In genomic region chr9:38391278-38392118, GRCh38 we compare ENCODE assay signal across 10 cellular contexts. TPM values are rescaled to one million over a fixed set of nuclear protein-coding genes. Genes with fewer than 3 reads are reported as not detected.
A peak's percentile ranks its signal among the peaks of the same experiment; 100 is the strongest.
DNase-seq lines count a peak whose midpoint lies in the region; ATAC-seq, FAIRE-seq and TF ChIP-seq lines count a peak whose summit lies in the region.
"Had no signal": no experiment of that assay in that cellular context is flagged by ENCODE, and none has a peak within 500 bp of the region (broad histone marks: within the 10 kb centered on the region; RNA-seq: fewer than 3 reads in every experiment).

No MANE protein-coding gene starts in this region.

- DNase-seq in heart right ventricle = no peak
- DNase-seq in left cardiac atrium = no peak
- no peak for DNase-seq in ascending aorta (ENCODE audit: low spot score in 2 of 2)
- peak in 1 of 2 donors; percentile 61 for DNase-seq in aorta
- no peak for DNase-seq in HTR-8/SVneo (ENCODE audit: insufficient read length, low spot score)
- no peak for DNase-seq in NCI-H1417 treated with DMSO at 0.1 percent for 48 hours (lab: John Stamatoyannopoulos, UW)

- no peak for FAIRE-seq in HTR-8/SVneo (lab: Jason Lieb, UNC)
- FAIRE-seq: D721Med had no signal

- WGBS in heart right ventricle, 2 donors = 85 to 88% methylated on average over 18 of the region's 18 CpGs
- 88 to 89% methylated on average over 8 to 14 of the region's 18 CpGs for WGBS in mesodermal cell (ENCODE audit: insufficient coverage in 2 of 2), 2 experiments
- whole genome bisulfite sequencing in aorta, 2 donors = 90 to 91% methylated on average over 18 of the region's 18 CpGs

- H3K36me3 ChIP-seq in heart right ventricle (peaks cover 0 to 12% (median 5%) of the 10 kb centered on the region in 9 donors), ascending aorta (peaks cover 12 to 15% of the 10 kb centered on the region in 2 donors), mesodermal cell (ENCODE audit: control insufficient read depth, insufficient read depth, low read length) (peaks cover 17% of the 10 kb centered on the region), aorta (ENCODE audit: control insufficient read depth in 1 of 2, insufficient read depth in 2 of 2, low read length in 1 of 2) (peaks cover 0 to 11% of the 10 kb centered on the region in 2 donors)

- peaks cover 0 to 28% (median 15%) of the 10 kb centered on the region in 9 donors for H3K4me1 ChIP-seq in heart right ventricle
- H3K4me1 ChIP-seq in ascending aorta = peaks cover 31 to 47% of the 10 kb centered on the region in 2 donors
- peaks cover 5% of the 10 kb centered on the region for H3K4me1 ChIP-seq in mesodermal cell (ENCODE audit: control insufficient read depth, insufficient read depth, low read length, poor library complexity, severe bottlenecking)
- H3K4me1 ChIP-seq in aorta (ENCODE audit: control insufficient read depth in 1 of 2, insufficient read depth in 2 of 2, low read length in 2 of 2) = no peaks in the 10 kb centered on the region

- TF ChIP-seq CTCF in heart right ventricle (IDR thresholded peaks at IDR 0.05) = no peak
- no peak for TF ChIP-seq CTCF in ascending aorta (IDR thresholded peaks at IDR 0.05)

- H3K27me3 ChIP-seq in heart right ventricle (peaks cover 0 to 3% (median 0%) of the 10 kb centered on the region in 7 donors), ascending aorta (no peaks in the 10 kb centered on the region), aorta (ENCODE audit: control insufficient read depth in 1 of 2, insufficient read depth in 2 of 2, low read length in 1 of 2) (no peaks in the 10 kb centered on the region)
- H3K27me3 ChIP-seq: testis had no signal

- ATAC-seq in heart right ventricle (no peak), left cardiac atrium (no peak), aorta (ENCODE audit: low FRiP score) (no peak), GM19463 (IDR thresholded peaks at IDR 0.05; ENCODE audit: unreplicated experiment) (no peak)

- no peaks in the 10 kb centered on the region for H3K9me3 ChIP-seq in heart right ventricle
- H3K9me3 ChIP-seq in ascending aorta = peaks cover 0 to 7% of the 10 kb centered on the region in 2 donors
- no peaks in the 10 kb centered on the region for H3K9me3 ChIP-seq in mesodermal cell (ENCODE audit: control insufficient read depth, low read length)
- peaks cover 1% of the 10 kb centered on the region for H3K9me3 ChIP-seq in aorta (ENCODE audit: control insufficient read depth, low read length)
- H3K9me3 ChIP-seq: testis had no signal

- H3K4me3 ChIP-seq in heart right ventricle (peak overlapping the region in 8 of 10 donors; percentile 57 to 89 (median 82)), ascending aorta (peak overlapping the region in 1 of 2 donors; percentile 87), mesodermal cell (ENCODE audit: extremely low read depth, insufficient read depth, low read length, poor library complexity, severe bottlenecking) (peak overlapping the region; percentile 68), aorta (ENCODE audit: low read length in 2 of 2) (no peak overlapping the region)

- intact Hi-C loops in heart right ventricle (cut with DNase I) (loop anchor here in 3 of 10 donors (5.0 to 10.0 kb wide), 5 partner anchors 304 to 647 kb away; partner anchors contain the start of genes SLC25A51 (in 2 of the 3) and TRMT10B (in 1 of the 3)), left cardiac atrium (cut with DNase I) (no loop called here), ascending aorta (cut with DNase I) (loop anchor here (2.0 to 10.0 kb wide), 5 partner anchors 15 to 1907 kb away; partner anchors contain the start of genes POLR1E and SLC25A51), aorta (cut with DNase I) (loop anchor here (10.0 kb wide), 3 partner anchors 437 to 907 kb away; partner anchors contain the start of genes POLR1E (in 1 of the 2) and SLC25A51 (in 1 of the 2))

- H3K27ac ChIP-seq in heart right ventricle (peak overlapping the region in 1 of 10 donors; percentile 79), ascending aorta (peak overlapping the region; percentile 98 to 99), mesodermal cell (ENCODE audit: low read depth, low read length, severe bottlenecking) (no peak overlapping the region), aorta (ENCODE audit: low read depth in 1 of 2, low read length in 2 of 2) (peak overlapping the region; percentile 95 to 97)
- H3K27ac ChIP-seq: testis had no signal

RNA-seq across cellular contexts. Expression of gene ALDH1B1, which starts 1.0 kb away (rescaled TPM):
- total RNA-seq in heart right ventricle (10 to 100 TPM; 12.1 to 30.2 (median 18.9) TPM), left cardiac atrium (10 to 100 TPM; 19.4 to 21.0 TPM), ascending aorta (85.5 TPM), aorta (100 to 1,000 TPM; 141 to 336 TPM)
- polyA plus RNA-seq in heart right ventricle (10 to 100 TPM in 1 of 2 donors, 1 to 10 TPM in 1; 4.0 to 15.7 TPM), aorta (10 to 100 TPM; 38.1 to 76.5 TPM)
- polyA plus RNA-seq in mesodermal cell (2013, experiment 1 of 2) = 15.2 TPM
- 14.0 TPM for polyA plus RNA-seq in mesodermal cell (2013, experiment 2 of 2)

RNA-seq across cellular contexts. Expression of gene IGFBPL1, which starts 32.8 kb away (rescaled TPM):
- total RNA-seq in heart right ventricle (not detected), left cardiac atrium (1 to 10 TPM in 1 of 2 donors, under 1 TPM in 1; 0.31 to 3.5 TPM), ascending aorta (4.8 TPM), aorta (10 to 100 TPM in 1 of 2 donors, 1 to 10 TPM in 1; 5.9 to 27.8 TPM)
- polyA plus RNA-seq in heart right ventricle (not detected), aorta (1 to 10 TPM in 1 of 2 donors, under 1 TPM in 1; 0.72 to 2.0 TPM)
- 20.3 TPM for polyA plus RNA-seq in mesodermal cell (2013, experiment 1 of 2)
- polyA plus RNA-seq in mesodermal cell (2013, experiment 2 of 2) = 11.4 TPM

Comparison
In these comparisons a context has a peak if more than half of its experiments do, and no peak if none do; other contexts are left out.
1. H3K4me3 ChIP-seq: peak in heart right ventricle (8 of 10) and mesodermal cell (single experiment); none in aorta (0 of 2).
2. intact Hi-C loops: an anchor here in ascending aorta (2.0 to 10.0 kb wide) and aorta (10.0 kb wide); none called in left cardiac atrium.